Comparison of ENCODE assay signal across 17 cellular contexts in the genomic region with DNA sequence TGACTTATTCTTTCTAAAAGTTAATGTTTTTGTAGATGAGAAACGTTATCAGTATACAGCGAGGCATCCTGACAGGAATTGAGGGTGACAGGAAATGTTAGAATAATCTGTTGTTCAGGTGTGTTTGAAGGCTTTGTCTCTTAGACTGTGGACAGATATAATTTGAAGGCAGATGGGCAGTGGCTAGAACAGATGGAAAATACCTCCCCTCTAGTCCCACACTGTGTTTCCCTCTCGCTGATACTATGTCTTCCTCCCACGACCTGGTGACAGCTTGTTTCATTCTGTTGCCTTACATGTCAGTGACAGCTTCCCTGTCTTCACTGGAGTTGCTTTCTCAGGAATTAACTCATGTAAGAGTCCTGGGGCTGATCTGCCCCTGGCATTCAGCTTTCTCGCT.
"Had no signal": no experiment of that assay in that cellular context is flagged by ENCODE, and none has a peak within 500 bp of the region (broad histone marks: within the 10 kb centered on the region; RNA-seq: fewer than 3 reads in every experiment).

No MANE protein-coding gene starts in this region.

- FAIRE-seq: urothelium cell line had no signal

- H3K4me3 ChIP-seq: body of pancreas, colonic mucosa, gastrocnemius medialis, heart left ventricle, prostate gland, right atrium auricular region had no signal

- H3K36me3 ChIP-seq: colonic mucosa, gastrocnemius medialis, heart left ventricle, prostate gland, right atrium auricular region had no signal

- DNase-seq: activated CD4-positive, alpha-beta T cell treated with anti-CD3 and anti-CD28 coated beads, Interleukin-2, amount 10 ng/mL, durations not matched to agents 7 days and 5 days; activated CD8-positive, alpha-beta T cell treated with anti-CD3 and anti-CD28 coated beads, Interleukin-2, amount 10 ng/mL, durations not matched to agents 7 days and 5 days; activated naive CD4-positive, alpha-beta T cell treated with anti-CD3 and anti-CD28 coated beads for 36 hours; activated T-cell treated with anti-CD3 and anti-CD28 coated beads, Interleukin-2, amount 50 U/mL, for 24 hours; body of pancreas; colonic mucosa; effector CD4-positive, alpha-beta T cell; gastrocnemius medialis; heart left ventricle; stimulated activated CD4-positive, alpha-beta T cell treated with anti-CD3 and anti-CD28 coated beads, Interleukin-15, amount 100 ng/mL, for 24 hours; stimulated activated CD4-positive, alpha-beta T cell treated with anti-CD3 and anti-CD28 coated beads, Interleukin-4, amount 100 ng/mL, for 1 hour; stimulated activated naive CD8-positive, alpha-beta T cell treated with anti-CD3 and anti-CD28 coated beads, Interleukin-15, amount 100 ng/mL, for 72 hours had no signal

- ATAC-seq: activated CD4-positive, CD25-positive, alpha-beta regulatory T cell treated with anti-CD3 and anti-CD28 coated beads, Interleukin-2, amount 50 U/mL, for 24 hours; activated CD8-positive, alpha-beta T cell treated with anti-CD3 and anti-CD28 coated beads, Interleukin-2, amount 10 ng/mL, durations not matched to agents 7 days and 5 days; body of pancreas; esophagus mucosa; gastrocnemius medialis; stimulated activated naive CD8-positive, alpha-beta T cell treated with anti-CD3 and anti-CD28 coated beads, Interleukin-15, amount 100 ng/mL, for 72 hours had no signal

- H3K9me3 ChIP-seq: body of pancreas, colonic mucosa, gastrocnemius medialis, heart left ventricle, prostate gland, right atrium auricular region had no signal

- H3K27me3 ChIP-seq: body of pancreas, colonic mucosa, gastrocnemius medialis, heart left ventricle, right atrium auricular region had no signal

- H3K27ac ChIP-seq: colonic mucosa, gastrocnemius medialis, heart left ventricle, prostate gland, right atrium auricular region had no signal

- H3K4me1 ChIP-seq: colonic mucosa, gastrocnemius medialis, prostate gland had no signal
